8 cellular contexts compared by ENCODE assay signal in genomic region chr9:2241461-2241874, GRCh38.
DNase-seq lines count a peak whose midpoint lies in the region; ATAC-seq, FAIRE-seq and TF ChIP-seq lines count a peak whose summit lies in the region.

No MANE protein-coding gene starts in this region.

- FAIRE-seq in HTR-8/SVneo (lab: Jason Lieb, UNC) = no peak

- intact Hi-C loops in adrenal gland (cut with DNase I) (no loop called here), right cardiac atrium (cut with DNase I) (no loop called here)

- H3K36me3 ChIP-seq in adrenal gland (replicated peaks in 1 of 2) = no peaks in the 10 kb centered on the region

- H3K27me3 ChIP-seq in adrenal gland (no peaks in the 10 kb centered on the region), right cardiac atrium (ENCODE audit: control insufficient read depth, insufficient read depth) (no peaks in the 10 kb centered on the region)

- DNase-seq in DMS53 (lab: John Stamatoyannopoulos, UW) = peak; percentile 75
- DNase-seq in DMS53 treated with DMSO at 0.1 percent for 48 hours (lab: John Stamatoyannopoulos, UW; ENCODE audit: unreplicated experiment) = no peak
- DNase-seq in adrenal gland = peak in 6 of 7 donors; percentile 28 to 79 (median 34)
- DNase-seq in right cardiac atrium = peak; percentile 51 to 79 (median 75)
- DNase-seq in putamen (ENCODE audit: low spot score) = peak; percentile 68
- DNase-seq in HTR-8/SVneo (ENCODE audit: insufficient read length, low spot score) = no peak

- 22 to 36% (median 29%) methylated on average over 9 to 15 of the region's 15 CpGs for WGBS in adrenal gland, 4 donors
- 16% methylated on average over 15 of the region's 15 CpGs for WGBS in right cardiac atrium

- peak in 3 of 6 experiments; percentile 15 to 38 (median 33) for TF ChIP-seq CTCF in adrenal gland (IDR thresholded peaks at IDR 0.05)

- H3K4me1 ChIP-seq in adrenal gland (replicated peaks in 1 of 2) (peaks cover 7 to 9% of the 10 kb centered on the region in 2 donors), right cardiac atrium (ENCODE audit: control insufficient read depth, insufficient read depth, low read length) (no peaks in the 10 kb centered on the region)

- no peaks in the 10 kb centered on the region for H3K9me3 ChIP-seq in adrenal gland (replicated peaks in 1 of 3)
- no peaks in the 10 kb centered on the region for H3K9me3 ChIP-seq in right cardiac atrium (ENCODE audit: control insufficient read depth, low read length)

- no peak for TF ChIP-seq POLR2A in adrenal gland (IDR thresholded peaks at IDR 0.05)

- H3K4me3 ChIP-seq in adrenal gland (peak overlapping the region in 2 of 4 donors; percentile 21 to 54), right cardiac atrium (ENCODE audit: low read length) (peak overlapping the region; percentile 64)

- ATAC-seq in HG02981 (IDR thresholded peaks at IDR 0.05; ENCODE audit: unreplicated experiment) = peak; percentile 7
- peak; percentile 59 to 80 for ATAC-seq in right cardiac atrium
- ATAC-seq in GM21717 (IDR thresholded peaks at IDR 0.05; ENCODE audit: unreplicated experiment) = no peak

- H3K27ac ChIP-seq in adrenal gland = peak overlapping the region in 2 of 5 donors; percentile 73 to 75
- peak overlapping the region; percentile 31 for H3K27ac ChIP-seq in right cardiac atrium (ENCODE audit: low read length)

Comparison
In these comparisons a context has a peak if more than half of its experiments do, and no peak if none do; other contexts are left out.
1. DNase-seq: peak in DMS53 (single experiment), adrenal gland (6 of 7), right cardiac atrium (3 of 3) and putamen (single experiment); none in DMS53 treated with DMSO at 0.1 percent for 48 hours (single experiment) and HTR-8/SVneo (single experiment).